ENCODE assay signal across 1 cellular context in genomic region chr6:42315991-42316378, GRCh38.
TF ChIP-seq lines count a peak whose summit lies in the region.

No MANE protein-coding gene starts in this region.

TF ChIP-seq in K562, 482 proteins besides CTCF, POLR2A, EP300 and RAD21 (continued from another document and continues in another):
- TF ChIP-seq, protein P1, sequence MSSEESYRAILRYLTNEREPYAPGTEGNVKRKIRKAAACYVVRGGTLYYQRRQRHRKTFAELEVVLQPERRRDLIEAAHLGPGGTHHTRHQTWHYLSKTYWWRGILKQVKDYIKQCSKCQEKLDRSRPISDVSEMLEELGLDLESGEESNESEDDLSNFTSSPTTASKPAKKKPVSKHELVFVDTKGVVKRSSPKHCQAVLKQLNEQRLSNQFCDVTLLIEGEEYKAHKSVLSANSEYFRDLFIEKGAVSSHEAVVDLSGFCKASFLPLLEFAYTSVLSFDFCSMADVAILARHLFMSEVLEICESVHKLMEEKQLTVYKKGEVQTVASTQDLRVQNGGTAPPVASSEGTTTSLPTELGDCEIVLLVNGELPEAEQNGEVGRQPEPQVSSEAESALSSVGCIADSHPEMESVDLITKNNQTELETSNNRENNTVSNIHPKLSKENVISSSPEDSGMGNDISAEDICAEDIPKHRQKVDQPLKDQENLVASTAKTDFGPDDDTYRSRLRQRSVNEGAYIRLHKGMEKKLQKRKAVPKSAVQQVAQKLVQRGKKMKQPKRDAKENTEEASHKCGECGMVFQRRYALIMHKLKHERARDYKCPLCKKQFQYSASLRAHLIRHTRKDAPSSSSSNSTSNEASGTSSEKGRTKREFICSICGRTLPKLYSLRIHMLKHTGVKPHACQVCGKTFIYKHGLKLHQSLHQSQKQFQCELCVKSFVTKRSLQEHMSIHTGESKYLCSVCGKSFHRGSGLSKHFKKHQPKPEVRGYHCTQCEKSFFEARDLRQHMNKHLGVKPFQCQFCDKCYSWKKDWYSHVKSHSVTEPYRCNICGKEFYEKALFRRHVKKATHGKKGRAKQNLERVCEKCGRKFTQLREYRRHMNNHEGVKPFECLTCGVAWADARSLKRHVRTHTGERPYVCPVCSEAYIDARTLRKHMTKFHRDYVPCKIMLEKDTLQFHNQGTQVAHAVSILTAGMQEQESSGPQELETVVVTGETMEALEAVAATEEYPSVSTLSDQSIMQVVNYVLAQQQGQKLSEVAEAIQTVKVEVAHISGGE (CRISPR knock-in tag; IDR thresholded peaks at IDR 0.05), result no peak
- TF ChIP-seq TARDBP (IDR thresholded peaks at IDR 0.05) (no peak), FOS (IDR thresholded peaks at IDR 0.05; ENCODE audit: extremely low read depth, insufficient read length) (peak; percentile 66), ZNF449 (CRISPR knock-in tag; IDR thresholded peaks at IDR 0.05) (no peak), ZNF511 (CRISPR knock-in tag; IDR thresholded peaks at IDR 0.05) (no peak), SRF (CRISPR knock-in tag; IDR thresholded peaks at IDR 0.05) (no peak), ARID1B (IDR thresholded peaks at IDR 0.05) (peak; percentile 79), NR2C1 (IDR thresholded peaks at IDR 0.05) (no peak), NR2C1 (tag; IDR thresholded peaks at IDR 0.05) (no peak), NR4A1 (CRISPR knock-in tag; IDR thresholded peaks at IDR 0.05) (no peak), NR4A1 (tag; IDR thresholded peaks at IDR 0.05) (no peak), GTF2B (IDR thresholded peaks at IDR 0.05; ENCODE audit: extremely low read depth, insufficient read length) (no peak), ZNF584 (CRISPR knock-in tag; IDR thresholded peaks at IDR 0.05; ENCODE audit: low read depth) (peak; percentile 84), MTA2 (IDR thresholded peaks at IDR 0.05; ENCODE audit: low read depth) (no peak), E2F4 (CRISPR knock-in tag; IDR thresholded peaks at IDR 0.05; ENCODE audit: low read depth) (no peak), MCM3 (IDR thresholded peaks at IDR 0.05) (no peak), ARID4B (CRISPR knock-in tag; IDR thresholded peaks at IDR 0.05) (no peak), SAP30 (IDR thresholded peaks at IDR 0.05; ENCODE audit: borderline replicate concordance, insufficient read depth, low read depth, low read length, poor library complexity, severe bottlenecking) (no peak), ZNF143 (CRISPR knock-in tag; IDR thresholded peaks at IDR 0.05) (no peak), ZC3H8 (IDR thresholded peaks at IDR 0.05) (no peak), SMAD3 (CRISPR knock-in tag; conservative IDR thresholded peaks at IDR 0.05) (no peak), KAT2B (IDR thresholded peaks at IDR 0.05; ENCODE audit: low read depth, low read length) (no peak), DPF2 (IDR thresholded peaks at IDR 0.05) (peak; percentile 72), BRCA1 (IDR thresholded peaks at IDR 0.05) (no peak), BRCA1 (CRISPR knock-in tag; IDR thresholded peaks at IDR 0.05) (no peak), PREB (CRISPR knock-in tag; IDR thresholded peaks at IDR 0.05) (no peak), RBM22 (IDR thresholded peaks at IDR 0.05; ENCODE audit: low read depth, low read length, poor library complexity, severe bottlenecking) (no peak), RBFOX2 (IDR thresholded peaks at IDR 0.05; ENCODE audit: low read depth, low read length) (no peak), MAX (CRISPR knock-in tag; IDR thresholded peaks at IDR 0.05) (no peak), KHSRP (IDR thresholded peaks at IDR 0.05) (no peak), SMARCC2 (IDR thresholded peaks at IDR 0.05; ENCODE audit: low read depth) (peak; percentile 60; the same call in 1 of the 2 replicates), NFIC (IDR thresholded peaks at IDR 0.05) (no peak), HSF4 (CRISPR knock-in tag; IDR thresholded peaks at IDR 0.05; ENCODE audit: borderline replicate concordance) (no peak), PTTG1 (tag; IDR thresholded peaks at IDR 0.05; ENCODE audit: low read depth) (no peak), MEIS2 (IDR thresholded peaks at IDR 0.05; ENCODE audit: partially characterized antibody) (peak; percentile 8), PHB2 (IDR thresholded peaks at IDR 0.05; ENCODE audit: low read depth) (no peak), ZNF445 (CRISPR knock-in tag; IDR thresholded peaks at IDR 0.05; ENCODE audit: low read depth) (no peak), ATF4 (CRISPR knock-in tag; IDR thresholded peaks at IDR 0.05) (no peak), BRD9 (IDR thresholded peaks at IDR 0.05; ENCODE audit: low read depth, partially characterized antibody) (no peak), FOSL1 (tag; conservative IDR thresholded peaks at IDR 0.05) (peak; percentile 99), TRIM24 (IDR thresholded peaks at IDR 0.05) (no peak), POLR2B (IDR thresholded peaks at IDR 0.05; ENCODE audit: low read depth, partially characterized antibody) (no peak), MCM2 (IDR thresholded peaks at IDR 0.05; ENCODE audit: low read depth) (no peak), DMBX1 (CRISPR knock-in tag; IDR thresholded peaks at IDR 0.05; ENCODE audit: borderline replicate concordance) (no peak), ZNF311 (CRISPR knock-in tag; IDR thresholded peaks at IDR 0.05) (no peak), ZZZ3 (IDR thresholded peaks at IDR 0.05) (no peak), ZNF589 (CRISPR knock-in tag; IDR thresholded peaks at IDR 0.05; ENCODE audit: low read depth) (no peak)
- TF ChIP-seq, protein P2, sequence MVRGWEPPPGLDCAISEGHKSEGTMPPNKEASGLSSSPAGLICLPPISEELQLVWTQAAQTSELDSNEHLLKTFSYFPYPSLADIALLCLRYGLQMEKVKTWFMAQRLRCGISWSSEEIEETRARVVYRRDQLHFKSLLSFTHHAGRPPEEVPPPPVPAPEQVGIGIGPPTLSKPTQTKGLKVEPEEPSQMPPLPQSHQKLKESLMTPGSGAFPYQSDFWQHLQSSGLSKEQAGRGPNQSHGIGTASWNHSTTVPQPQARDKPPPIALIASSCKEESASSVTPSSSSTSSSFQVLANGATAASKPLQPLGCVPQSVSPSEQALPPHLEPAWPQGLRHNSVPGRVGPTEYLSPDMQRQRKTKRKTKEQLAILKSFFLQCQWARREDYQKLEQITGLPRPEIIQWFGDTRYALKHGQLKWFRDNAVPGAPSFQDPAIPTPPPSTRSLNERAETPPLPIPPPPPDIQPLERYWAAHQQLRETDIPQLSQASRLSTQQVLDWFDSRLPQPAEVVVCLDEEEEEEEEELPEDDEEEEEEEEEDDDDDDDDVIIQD (CRISPR knock-in tag; IDR thresholded peaks at IDR 0.05), result no peak
- TF ChIP-seq, protein P3, sequence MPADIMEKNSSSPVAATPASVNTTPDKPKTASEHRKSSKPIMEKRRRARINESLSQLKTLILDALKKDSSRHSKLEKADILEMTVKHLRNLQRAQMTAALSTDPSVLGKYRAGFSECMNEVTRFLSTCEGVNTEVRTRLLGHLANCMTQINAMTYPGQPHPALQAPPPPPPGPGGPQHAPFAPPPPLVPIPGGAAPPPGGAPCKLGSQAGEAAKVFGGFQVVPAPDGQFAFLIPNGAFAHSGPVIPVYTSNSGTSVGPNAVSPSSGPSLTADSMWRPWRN (IDR thresholded peaks at IDR 0.05; ENCODE audit: low read depth), result peak; percentile 40
